9 cellular contexts compared by ENCODE assay signal in the genomic region with DNA sequence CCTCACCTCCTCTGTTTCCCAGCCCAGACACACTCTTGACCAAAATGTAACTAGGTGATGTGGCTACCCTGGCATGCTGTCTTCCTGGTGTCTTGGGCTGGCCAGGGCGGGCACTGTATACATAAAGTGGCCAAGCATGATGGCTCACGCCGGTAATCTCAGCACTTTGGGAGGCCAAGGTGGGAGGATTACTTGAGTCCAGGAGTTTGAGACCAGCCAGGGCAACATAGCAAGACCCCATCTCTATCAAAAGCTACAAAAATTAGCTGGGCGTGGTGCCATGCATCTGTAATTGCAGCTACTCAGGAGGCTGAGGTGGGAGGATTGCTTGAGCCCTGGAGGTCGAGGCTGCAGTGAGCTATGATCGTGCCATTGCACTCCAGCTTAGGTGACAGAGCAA. TPM values are rescaled to one million over a fixed set of nuclear protein-coding genes. Genes with fewer than 3 reads are reported as not detected.
DNase-seq lines count a peak whose midpoint lies in the region; ATAC-seq, FAIRE-seq and TF ChIP-seq lines count a peak whose summit lies in the region.
"Not testable (repeated sequence)": the region's sequence is repeated elsewhere in the genome, so short reads cannot be mapped to it uniquely, and the experiment has no call there.
"Had no signal": no experiment of that assay in that cellular context is flagged by ENCODE, and none has a peak within 500 bp of the region (broad histone marks: within the 10 kb centered on the region; RNA-seq: fewer than 3 reads in every experiment).

No MANE protein-coding gene starts in this region.

- ATAC-seq in A549; PC-3; WTC11; central memory CD8-positive, alpha-beta T cell (replicated peaks; ENCODE audit: extremely low read depth, poor library complexity, severe bottlenecking); HepG2: not testable (repeated sequence)

- TF ChIP-seq POLR2A in A549 (IDR thresholded peaks at IDR 0.05; ENCODE audit: low read length); HepG2 (IDR thresholded peaks at IDR 0.05; ENCODE audit: insufficient read depth in 1 of 2, low read depth in 2 of 2, low read length in 2 of 2): not testable (repeated sequence)

- H4K20me1 ChIP-seq in PC-3 (ENCODE audit: low read length): peaks cover 46% of the 10 kb centered on the region
- H4K20me1 ChIP-seq in astrocyte (ENCODE audit: insufficient read depth, low read length): peaks cover 93% of the 10 kb centered on the region
- H4K20me1 ChIP-seq in HepG2 (ENCODE audit: insufficient read depth, low read length): not testable (repeated sequence)

- H3K4me3 ChIP-seq in A549; HEK293 (ENCODE audit: low read depth, low read length); PC-3 (ENCODE audit: low read length); astrocyte (ENCODE audit: insufficient read depth, low read depth, low read length); HepG2 (replicated peaks in 1 of 3; ENCODE audit: insufficient read depth in 1 of 3, low read depth in 2 of 3, low read length in 3 of 3): not testable (repeated sequence)

- peaks cover 11% of the 10 kb centered on the region for H3F3A ChIP-seq in PC-3 (ENCODE audit: low read length, unreplicated experiment)

- intact Hi-C loops in PC-3 (cut with micrococcal nuclease); HepG2 (cut with micrococcal nuclease; ENCODE audit: unreplicated experiment): not testable (repeated sequence)

- not testable (repeated sequence) for H3K4me1 Mint-ChIP-seq in WTC11
- peaks cover 20% of the 10 kb centered on the region for H3K4me1 Mint-ChIP-seq in astrocyte (ENCODE audit: low read depth, unreplicated experiment)
- peaks cover 25% of the 10 kb centered on the region for H3K4me1 Mint-ChIP-seq in central memory CD8-positive, alpha-beta T cell

- not testable (repeated sequence) for H3K27me3 Mint-ChIP-seq in WTC11 (ENCODE audit: low read depth); astrocyte (ENCODE audit: low read depth, unreplicated experiment); central memory CD8-positive, alpha-beta T cell

- peaks cover 97% of the 10 kb centered on the region for H3K79me2 ChIP-seq in PC-3 (ENCODE audit: low read length)
- peaks cover 99% of the 10 kb centered on the region for H3K79me2 ChIP-seq in astrocyte (ENCODE audit: insufficient read depth, low read length)
- H3K79me2 ChIP-seq in HepG2 (ENCODE audit: insufficient read depth, low read length): not testable (repeated sequence)

- 88% methylated on average over 6 of the region's 6 CpGs for WGBS in A549 (ENCODE audit: missing lambda C conversion rate)
- 93% methylated on average over 4 of the region's 6 CpGs for WGBS in HepG2 (ENCODE audit: low lambda C conversion rate)

- not testable (repeated sequence) for TF ChIP-seq CTCF in A549 (IDR thresholded peaks at IDR 0.05); HEK293 (tag by site-specific recombination; IDR thresholded peaks at IDR 0.05); PC-3 (conservative IDR thresholded peaks at IDR 0.05; ENCODE audit: low read depth, low read length); RWPE1 (conservative IDR thresholded peaks at IDR 0.05; ENCODE audit: low read depth); WTC11 (IDR thresholded peaks at IDR 0.05); astrocyte (IDR thresholded peaks at IDR 0.05; ENCODE audit: insufficient read depth, low read depth, low read length); HepG2 (CRISPR knock-in tag; IDR thresholded peaks at IDR 0.05)

- not testable (repeated sequence) for DNase-seq in A549 (ENCODE audit: low read depth in 1 of 2, low spot score in 1 of 2); PC-3; RWPE1 (ENCODE audit: low spot score); WTC11 (ENCODE audit: low spot score); astrocyte (ENCODE audit: low read depth); central memory CD8-positive, alpha-beta T cell (ENCODE audit: low spot score in 2 of 2); HepG2 (ENCODE audit: low spot score)

- not testable (repeated sequence) for TF ChIP-seq RAD21 in A549 (conservative IDR thresholded peaks at IDR 0.05 in 1 of 2, IDR thresholded peaks at IDR 0.05 in 1 of 2); HepG2 (CRISPR knock-in tag; IDR thresholded peaks at IDR 0.05)

- not testable (repeated sequence) for H3K4me3 Mint-ChIP-seq in WTC11; astrocyte (ENCODE audit: unreplicated experiment); central memory CD8-positive, alpha-beta T cell

- not testable (repeated sequence) for BruUV-seq in PC-3 (replicated peaks; lab: Mats Ljungman, UMichigan); HepG2 (replicated peaks; lab: Mats Ljungman, UMichigan)

- CTCF ChIA-PET in A549 (lab: Yijun Ruan, JAX) (interaction anchor here (0.9 to 8.4 kb wide), 7 partner anchors 13 to 106 kb away, joined by 3 to 105 read pairs (median 8); no protein-coding TSS in a partner anchor), HEK293 (lab: Yijun Ruan, JAX) (interaction anchor here (0.8 to 3.5 kb wide), 2 partner anchors 106 to 347 kb away, joined by 3 to 17 read pairs; no protein-coding TSS in a partner anchor), PC-3 (lab: Charles Lee) (interaction anchor here (0.6 kb wide), 1 partner anchor 97 kb away, joined by 4 read pairs; no protein-coding TSS in a partner anchor), WTC11 (lab: Charles Lee) (interaction anchor here (1.0 to 5.0 kb wide), 3 partner anchors 12 to 107 kb away, joined by 3 to 25 read pairs (median 19); no protein-coding TSS in a partner anchor)
- CTCF ChIA-PET in RWPE1 (lab: Yijun Ruan, JAX); HepG2 (lab: Yijun Ruan, JAX; ENCODE audit: low intra/inter-chr PET ratio, low total read pairs): not testable (repeated sequence)

- not testable (repeated sequence) for H2AFZ ChIP-seq in PC-3 (ENCODE audit: low read length); astrocyte (ENCODE audit: low read depth, low read length); HepG2 (ENCODE audit: low read length)

- H3K27ac ChIP-seq in A549 (peak overlapping the region; percentile 99 to 100), PC-3 (ENCODE audit: low read length) (peak overlapping the region; percentile 100; the same call in 1 of the 2 replicates), RWPE1 (peak overlapping the region; percentile 1)
- H3K27ac ChIP-seq in HEK293 (ENCODE audit: extremely low read depth, low read depth, low read length); astrocyte (ENCODE audit: low read depth, low read length); HepG2 (ENCODE audit: extremely low read length, insufficient read depth, low read length): not testable (repeated sequence)

- H3K9me3 Mint-ChIP-seq in WTC11; astrocyte (ENCODE audit: unreplicated experiment); central memory CD8-positive, alpha-beta T cell: not testable (repeated sequence)

- peaks cover 92% of the 10 kb centered on the region for H3K4me1 ChIP-seq in A549
- H3K4me1 ChIP-seq in HEK293 (ENCODE audit: control insufficient read depth, insufficient read depth, low read length): peaks cover 16% of the 10 kb centered on the region
- H3K4me1 ChIP-seq in PC-3 (ENCODE audit: insufficient read depth, low read length): peaks cover 54% of the 10 kb centered on the region
- peaks cover 45% of the 10 kb centered on the region for H3K4me1 ChIP-seq in astrocyte (ENCODE audit: insufficient read depth, low read length)
- H3K4me1 ChIP-seq in HepG2 (ENCODE audit: insufficient read depth, low read length): peaks cover 32% of the 10 kb centered on the region

- not testable (repeated sequence) for H3K9me3 ChIP-seq in A549; HEK293 (ENCODE audit: control insufficient read depth, insufficient read depth, low read depth, low read length); PC-3 (ENCODE audit: low read length); astrocyte (ENCODE audit: insufficient read depth, low read depth, low read length); HepG2 (ENCODE audit: low read length)

- peak overlapping the region; percentile 100 for H3K4me2 ChIP-seq in A549
- H3K4me2 ChIP-seq in PC-3 (ENCODE audit: low read length); astrocyte (ENCODE audit: low read length); HepG2 (ENCODE audit: low read depth, low read length): not testable (repeated sequence)

- not testable (repeated sequence) for H3K9me2 ChIP-seq in PC-3 (replicated peaks; ENCODE audit: low read length)

- not testable (repeated sequence) for FAIRE-seq in A549 (lab: Jason Lieb, UNC); astrocyte (lab: Jason Lieb, UNC); HepG2 (lab: Jason Lieb, UNC)

- not testable (repeated sequence) for H3K27ac Mint-ChIP-seq in WTC11
- H3K27ac Mint-ChIP-seq in astrocyte (ENCODE audit: unreplicated experiment): peak overlapping the region; percentile 72
- H3K27ac Mint-ChIP-seq in central memory CD8-positive, alpha-beta T cell (ENCODE audit: low read depth): peak overlapping the region; percentile 49

- not testable (repeated sequence) for TF ChIP-seq EP300 in A549 (IDR thresholded peaks at IDR 0.05); HepG2 (IDR thresholded peaks at IDR 0.05; ENCODE audit: low read depth in 2 of 2, low read length in 2 of 2); HepG2 (CRISPR knock-in tag; IDR thresholded peaks at IDR 0.05; ENCODE audit: borderline replicate concordance)

- H3K9ac ChIP-seq in PC-3 (ENCODE audit: low read length); HepG2 (ENCODE audit: insufficient read depth, low read depth, low read length): not testable (repeated sequence)
- H3K9ac ChIP-seq in astrocyte (ENCODE audit: low read length): peak overlapping the region; percentile 20

- POLR2A ChIA-PET in A549 (lab: Yijun Ruan, JAX); HEK293 (lab: Yijun Ruan, JAX); PC-3 (lab: Charles Lee; ENCODE audit: unreplicated experiment); RWPE1 (lab: Yijun Ruan, JAX; ENCODE audit: low non-redundant PET); WTC11 (lab: Charles Lee); HepG2 (lab: Yijun Ruan, JAX): not testable (repeated sequence)

- H3K36me3 ChIP-seq in HEK293 (ENCODE audit: control insufficient read depth in 2 of 2, insufficient read depth in 1 of 2, low read length in 2 of 2); HepG2 (replicated peaks in 1 of 2; ENCODE audit: control insufficient read depth in 1 of 2, insufficient read depth in 2 of 2, low read length in 2 of 2): not testable (repeated sequence)
- peaks cover 47% of the 10 kb centered on the region for H3K36me3 ChIP-seq in PC-3 (ENCODE audit: low read depth, low read length)
- H3K36me3 ChIP-seq in astrocyte (ENCODE audit: insufficient read depth, low read length): peaks cover 16% of the 10 kb centered on the region

- in situ Hi-C loops in HepG2 (cut with HindIII; ENCODE audit: extremely low pct_ligation_motif_present, low pct_unique_long_range_greater_than_20kb): not testable (repeated sequence)

- not testable (repeated sequence) for H3K27me3 ChIP-seq in PC-3 (ENCODE audit: low read length); astrocyte (ENCODE audit: insufficient read depth, low read length); HepG2 (ENCODE audit: control insufficient read depth in 1 of 2, insufficient read depth in 2 of 2, low read length in 2 of 2)

- H3K36me3 Mint-ChIP-seq in WTC11; astrocyte (ENCODE audit: low read depth, unreplicated experiment); central memory CD8-positive, alpha-beta T cell (ENCODE audit: insufficient read depth): not testable (repeated sequence)

RNA-seq across cellular contexts. Expression of a gene that starts 6.2 kb away (rescaled TPM):
- polyA plus RNA-seq in A549 (2011; rRNA removed): 72.9 and 81.7 TPM in 2 replicates
- 83.3 and 90.6 TPM in 2 replicates for polyA plus RNA-seq in A549 (2012; cell fraction: cytosol; rRNA removed)
- 316 and 405 TPM in 2 replicates for polyA plus RNA-seq in A549 (2012; cell fraction: nucleus; rRNA removed)
- 48.3 to 59.0 TPM (median 49.2 TPM) in 3 replicates for polyA plus RNA-seq in A549 (2017; fragmentation: RNase III; extraction: RNeasy Plus Mini Kit Qiagen cat#74134 plus additional on column Dnase treatment)
- polyA minus RNA-seq in A549 (2011; rRNA and poly(A)+ RNA removed): 53.0 and 59.8 TPM in 2 replicates
- 145 and 163 TPM in 2 replicates for total RNA-seq in PC-3 (2014; rRNA removed)
- total RNA-seq in WTC11 (2021): 17.7 to 20.4 TPM (median 18.5 TPM) in 3 replicates
- 15.0 and 19.7 TPM in 2 replicates for total RNA-seq in astrocyte
- total RNA-seq in HepG2 (2016; rRNA removed; fragmentation: Illumina TruSeq; extraction: Trizol): 2.9 and 6.1 TPM in 2 replicates
- total RNA-seq in HepG2 (2016; cell fraction: cytosol; rRNA removed; fragmentation: Illumina TruSeq; extraction: Trizol; ENCODE audit: low read depth): 1.3 and 1.8 TPM in 2 replicates
- 3.3 and 5.7 TPM in 2 replicates for total RNA-seq in HepG2 (2016; cell fraction: insoluble cytoplasmic fraction; rRNA removed; fragmentation: Illumina TruSeq; extraction: Trizol)
- total RNA-seq in HepG2 (2016; cell fraction: membrane; rRNA removed; fragmentation: Illumina TruSeq; extraction: Trizol): 2.4 and 4.1 TPM in 2 replicates
- total RNA-seq in HepG2 (2016; cell fraction: nucleus; rRNA removed; fragmentation: Illumina TruSeq; extraction: Trizol): 6.6 and 10.3 TPM in 2 replicates
- 12.2 and 14.8 TPM in 2 replicates for polyA plus RNA-seq in HepG2 (2011; rRNA removed)
- polyA plus RNA-seq in HepG2 (2011; cell fraction: cytosol; rRNA removed): 5.3 and 6.0 TPM in 2 replicates
- polyA plus RNA-seq in HepG2 (2011; cell fraction: nucleus; rRNA removed): 75.2 and 75.4 TPM in 2 replicates
- 8.5 and 18.8 TPM in 2 replicates for polyA plus RNA-seq in HepG2 (2012)
- 0.94 and 1.4 TPM in 2 replicates for polyA plus RNA-seq in HepG2 (2016; cell fraction: cytosol; fragmentation: Illumina TruSeq; extraction: Trizol; ENCODE audit: low read depth)
- polyA plus RNA-seq in HepG2 (2016; cell fraction: insoluble cytoplasmic fraction; fragmentation: Illumina TruSeq; extraction: Trizol; ENCODE audit: low read depth): 3.1 and 4.5 TPM in 2 replicates
- polyA plus RNA-seq in HepG2 (2016; cell fraction: membrane; fragmentation: Illumina TruSeq; extraction: Trizol; ENCODE audit: low read depth): 2.3 and 2.5 TPM in 2 replicates
- polyA plus RNA-seq in HepG2 (2016; cell fraction: nucleus; fragmentation: Illumina TruSeq; extraction: Trizol; ENCODE audit: insufficient read depth, low read depth): 26.8 and 37.4 TPM in 2 replicates
- polyA minus RNA-seq in HepG2 (2011; rRNA and poly(A)+ RNA removed; ENCODE audit: low replicate concordance): 5.2 and 10.7 TPM in 2 replicates
- 1.7 and 3.1 TPM in 2 replicates for polyA minus RNA-seq in HepG2 (2011; cell fraction: cytosol; rRNA and poly(A)+ RNA removed)
- 12.8 and 13.4 TPM in 2 replicates for polyA minus RNA-seq in HepG2 (2011; cell fraction: nucleus; rRNA and poly(A)+ RNA removed)

RNA-seq across cellular contexts. Expression of a gene that starts 25.3 kb away (rescaled TPM):
- polyA plus RNA-seq in A549 (2011; rRNA removed) (8.1 and 10.4 TPM in 2 replicates), A549 (2017; fragmentation: RNase III; extraction: RNeasy Plus Mini Kit Qiagen cat#74134 plus additional on column Dnase treatment) (13.7 to 15.2 TPM (median 15.1 TPM) in 3 replicates), HepG2 (2011; rRNA removed) (7.1 and 8.1 TPM in 2 replicates)
- polyA plus RNA-seq in A549 (2012; cell fraction: cytosol; rRNA removed): 29.2 and 33.7 TPM in 2 replicates
- polyA plus RNA-seq in A549 (2012; cell fraction: nucleus; rRNA removed): 36.0 and 40.6 TPM in 2 replicates
- 14.5 and 18.2 TPM in 2 replicates for polyA minus RNA-seq in A549 (2011; rRNA and poly(A)+ RNA removed)
- total RNA-seq in PC-3 (2014; rRNA removed) (38.6 and 41.4 TPM in 2 replicates), WTC11 (2021) (23.8 to 27.6 TPM (median 26.5 TPM) in 3 replicates), astrocyte (9.3 and 10.8 TPM in 2 replicates), HepG2 (2016; rRNA removed; fragmentation: Illumina TruSeq; extraction: Trizol) (6.4 and 7.0 TPM in 2 replicates)
- 2.5 and 2.8 TPM in 2 replicates for total RNA-seq in HepG2 (2016; cell fraction: cytosol; rRNA removed; fragmentation: Illumina TruSeq; extraction: Trizol; ENCODE audit: low read depth)
- total RNA-seq in HepG2 (2016; cell fraction: insoluble cytoplasmic fraction; rRNA removed; fragmentation: Illumina TruSeq; extraction: Trizol): 6.2 and 6.4 TPM in 2 replicates
- total RNA-seq in HepG2 (2016; cell fraction: membrane; rRNA removed; fragmentation: Illumina TruSeq; extraction: Trizol): 3.3 and 3.6 TPM in 2 replicates
- 4.1 and 4.7 TPM in 2 replicates for total RNA-seq in HepG2 (2016; cell fraction: nucleus; rRNA removed; fragmentation: Illumina TruSeq; extraction: Trizol)
- 3.7 and 7.1 TPM in 2 replicates for polyA plus RNA-seq in HepG2 (2011; cell fraction: cytosol; rRNA removed)
- polyA plus RNA-seq in HepG2 (2011; cell fraction: nucleus; rRNA removed): 10.5 and 11.1 TPM in 2 replicates
- 2.0 and 3.1 TPM in 2 replicates for polyA plus RNA-seq in HepG2 (2012)
- polyA plus RNA-seq in HepG2 (2016; cell fraction: cytosol; fragmentation: Illumina TruSeq; extraction: Trizol; ENCODE audit: low read depth): 1.7 and 1.9 TPM in 2 replicates
- 7.3 and 7.9 TPM in 2 replicates for polyA plus RNA-seq in HepG2 (2016; cell fraction: insoluble cytoplasmic fraction; fragmentation: Illumina TruSeq; extraction: Trizol; ENCODE audit: low read depth)
- polyA plus RNA-seq in HepG2 (2016; cell fraction: membrane; fragmentation: Illumina TruSeq; extraction: Trizol; ENCODE audit: low read depth): 1.8 and 2.3 TPM in 2 replicates
- 8.1 and 14.0 TPM in 2 replicates for polyA plus RNA-seq in HepG2 (2016; cell fraction: nucleus; fragmentation: Illumina TruSeq; extraction: Trizol; ENCODE audit: insufficient read depth, low read depth)
- polyA minus RNA-seq in HepG2 (2011; rRNA and poly(A)+ RNA removed; ENCODE audit: low replicate concordance): 8.6 and 26.6 TPM in 2 replicates
- 0.89 and 2.6 TPM in 2 replicates for polyA minus RNA-seq in HepG2 (2011; cell fraction: cytosol; rRNA and poly(A)+ RNA removed)
- 6.2 and 11.3 TPM in 2 replicates for polyA minus RNA-seq in HepG2 (2011; cell fraction: nucleus; rRNA and poly(A)+ RNA removed)

RNA-seq across cellular contexts. Expression of a gene that starts 29.9 kb away (rescaled TPM):
- polyA plus RNA-seq in A549 (2011; rRNA removed) (131 and 161 TPM in 2 replicates), A549 (2017; fragmentation: RNase III; extraction: RNeasy Plus Mini Kit Qiagen cat#74134 plus additional on column Dnase treatment) (130 to 145 TPM (median 134 TPM) in 3 replicates), HepG2 (2011; rRNA removed) (50.3 and 54.5 TPM in 2 replicates)
- 174 and 207 TPM in 2 replicates for polyA plus RNA-seq in A549 (2012; cell fraction: cytosol; rRNA removed)
- 105 and 131 TPM in 2 replicates for polyA plus RNA-seq in A549 (2012; cell fraction: nucleus; rRNA removed)
- 64.7 and 68.8 TPM in 2 replicates for polyA minus RNA-seq in A549 (2011; rRNA and poly(A)+ RNA removed)
- total RNA-seq in PC-3 (2014; rRNA removed) (124 and 138 TPM in 2 replicates), WTC11 (2021) (80.5 to 91.9 TPM (median 84.4 TPM) in 3 replicates), astrocyte (68.3 and 73.1 TPM in 2 replicates), HepG2 (2016; rRNA removed; fragmentation: Illumina TruSeq; extraction: Trizol) (37.5 and 47.5 TPM in 2 replicates)
- 25.0 and 27.0 TPM in 2 replicates for total RNA-seq in HepG2 (2016; cell fraction: cytosol; rRNA removed; fragmentation: Illumina TruSeq; extraction: Trizol; ENCODE audit: low read depth)
- 37.7 and 52.7 TPM in 2 replicates for total RNA-seq in HepG2 (2016; cell fraction: insoluble cytoplasmic fraction; rRNA removed; fragmentation: Illumina TruSeq; extraction: Trizol)
- total RNA-seq in HepG2 (2016; cell fraction: membrane; rRNA removed; fragmentation: Illumina TruSeq; extraction: Trizol): 22.7 and 27.6 TPM in 2 replicates
- 36.5 and 38.0 TPM in 2 replicates for total RNA-seq in HepG2 (2016; cell fraction: nucleus; rRNA removed; fragmentation: Illumina TruSeq; extraction: Trizol)
- 57.5 and 59.3 TPM in 2 replicates for polyA plus RNA-seq in HepG2 (2011; cell fraction: cytosol; rRNA removed)
- 61.1 and 71.4 TPM in 2 replicates for polyA plus RNA-seq in HepG2 (2011; cell fraction: nucleus; rRNA removed)
- 39.8 and 49.3 TPM in 2 replicates for polyA plus RNA-seq in HepG2 (2012)
- 23.2 and 24.2 TPM in 2 replicates for polyA plus RNA-seq in HepG2 (2016; cell fraction: cytosol; fragmentation: Illumina TruSeq; extraction: Trizol; ENCODE audit: low read depth)
- 54.9 and 56.3 TPM in 2 replicates for polyA plus RNA-seq in HepG2 (2016; cell fraction: insoluble cytoplasmic fraction; fragmentation: Illumina TruSeq; extraction: Trizol; ENCODE audit: low read depth)
- polyA plus RNA-seq in HepG2 (2016; cell fraction: membrane; fragmentation: Illumina TruSeq; extraction: Trizol; ENCODE audit: low read depth): 27.2 and 30.8 TPM in 2 replicates
- 97.8 and 98.1 TPM in 2 replicates for polyA plus RNA-seq in HepG2 (2016; cell fraction: nucleus; fragmentation: Illumina TruSeq; extraction: Trizol; ENCODE audit: insufficient read depth, low read depth)
- 20.0 and 77.8 TPM in 2 replicates for polyA minus RNA-seq in HepG2 (2011; rRNA and poly(A)+ RNA removed; ENCODE audit: low replicate concordance)
- 9.4 and 16.6 TPM in 2 replicates for polyA minus RNA-seq in HepG2 (2011; cell fraction: cytosol; rRNA and poly(A)+ RNA removed)
- 14.7 and 15.2 TPM in 2 replicates for polyA minus RNA-seq in HepG2 (2011; cell fraction: nucleus; rRNA and poly(A)+ RNA removed)

RNA-seq across cellular contexts. Expression of a gene that starts 30.1 kb away (rescaled TPM):
- polyA plus RNA-seq in A549 (2011; rRNA removed) (5.2 and 5.7 TPM in 2 replicates), A549 (2017; fragmentation: RNase III; extraction: RNeasy Plus Mini Kit Qiagen cat#74134 plus additional on column Dnase treatment) (8.9 to 10.1 TPM (median 9.3 TPM) in 3 replicates), HepG2 (2011; rRNA removed) (3.5 and 3.8 TPM in 2 replicates)
- 8.1 and 12.9 TPM in 2 replicates for polyA plus RNA-seq in A549 (2012; cell fraction: cytosol; rRNA removed)
- 11.4 and 13.4 TPM in 2 replicates for polyA plus RNA-seq in A549 (2012; cell fraction: nucleus; rRNA removed)
- polyA minus RNA-seq in A549 (2011; rRNA and poly(A)+ RNA removed): 4.0 and 5.4 TPM in 2 replicates
- total RNA-seq in PC-3 (2014; rRNA removed) (2.9 and 4.8 TPM in 2 replicates), WTC11 (2021) (6.8 to 7.1 TPM (median 6.8 TPM) in 3 replicates), astrocyte (10.5 and 11.0 TPM in 2 replicates), HepG2 (2016; rRNA removed; fragmentation: Illumina TruSeq; extraction: Trizol) (3.0 and 3.3 TPM in 2 replicates)
- total RNA-seq in HepG2 (2016; cell fraction: cytosol; rRNA removed; fragmentation: Illumina TruSeq; extraction: Trizol; ENCODE audit: low read depth): 1.3 TPM in 2 replicates
- 2.7 and 3.2 TPM in 2 replicates for total RNA-seq in HepG2 (2016; cell fraction: insoluble cytoplasmic fraction; rRNA removed; fragmentation: Illumina TruSeq; extraction: Trizol)
- total RNA-seq in HepG2 (2016; cell fraction: membrane; rRNA removed; fragmentation: Illumina TruSeq; extraction: Trizol): 2.5 and 2.7 TPM in 2 replicates
- 2.6 and 2.8 TPM in 2 replicates for total RNA-seq in HepG2 (2016; cell fraction: nucleus; rRNA removed; fragmentation: Illumina TruSeq; extraction: Trizol)
- 3.7 and 5.6 TPM in 2 replicates for polyA plus RNA-seq in HepG2 (2011; cell fraction: cytosol; rRNA removed)
- 3.5 and 4.4 TPM in 2 replicates for polyA plus RNA-seq in HepG2 (2011; cell fraction: nucleus; rRNA removed)
- 2.0 and 4.5 TPM in 2 replicates for polyA plus RNA-seq in HepG2 (2012)
- polyA plus RNA-seq in HepG2 (2016; cell fraction: cytosol; fragmentation: Illumina TruSeq; extraction: Trizol; ENCODE audit: low read depth): 1.9 and 2.1 TPM in 2 replicates
- polyA plus RNA-seq in HepG2 (2016; cell fraction: insoluble cytoplasmic fraction; fragmentation: Illumina TruSeq; extraction: Trizol; ENCODE audit: low read depth): 7.7 and 7.8 TPM in 2 replicates
- polyA plus RNA-seq in HepG2 (2016; cell fraction: membrane; fragmentation: Illumina TruSeq; extraction: Trizol; ENCODE audit: low read depth): 3.1 and 3.6 TPM in 2 replicates
- polyA plus RNA-seq in HepG2 (2016; cell fraction: nucleus; fragmentation: Illumina TruSeq; extraction: Trizol; ENCODE audit: insufficient read depth, low read depth): 5.6 and 6.4 TPM in 2 replicates
- polyA minus RNA-seq in HepG2 (2011; rRNA and poly(A)+ RNA removed; ENCODE audit: low replicate concordance): 8.4 and 10.1 TPM in 2 replicates
- 2.0 and 3.3 TPM in 2 replicates for polyA minus RNA-seq in HepG2 (2011; cell fraction: cytosol; rRNA and poly(A)+ RNA removed)
- polyA minus RNA-seq in HepG2 (2011; cell fraction: nucleus; rRNA and poly(A)+ RNA removed): 7.7 and 9.3 TPM in 2 replicates

RNA-seq across cellular contexts. Expression of a gene that starts 45.7 kb away (rescaled TPM):
- polyA plus RNA-seq in A549 (2011; rRNA removed) (3.3 and 3.8 TPM in 2 replicates), A549 (2017; fragmentation: RNase III; extraction: RNeasy Plus Mini Kit Qiagen cat#74134 plus additional on column Dnase treatment) (2.2 to 2.9 TPM (median 2.6 TPM) in 3 replicates), HepG2 (2011; rRNA removed) (3.8 and 5.7 TPM in 2 replicates)
- polyA plus RNA-seq in A549 (2012; cell fraction: cytosol; rRNA removed): 3.2 and 4.5 TPM in 2 replicates
- polyA plus RNA-seq in A549 (2012; cell fraction: nucleus; rRNA removed): 3.2 and 3.6 TPM in 2 replicates
- 2.1 and 3.3 TPM in 2 replicates for polyA minus RNA-seq in A549 (2011; rRNA and poly(A)+ RNA removed)
- total RNA-seq in PC-3 (2014; rRNA removed) (6.3 and 7.7 TPM in 2 replicates), WTC11 (2021) (5.7 to 7.5 TPM (median 5.8 TPM) in 3 replicates), astrocyte (2.9 and 3.6 TPM in 2 replicates), HepG2 (2016; rRNA removed; fragmentation: Illumina TruSeq; extraction: Trizol) (4.9 and 6.3 TPM in 2 replicates)
- 7.4 and 7.8 TPM in 2 replicates for total RNA-seq in HepG2 (2016; cell fraction: cytosol; rRNA removed; fragmentation: Illumina TruSeq; extraction: Trizol; ENCODE audit: low read depth)
- 5.1 and 6.3 TPM in 2 replicates for total RNA-seq in HepG2 (2016; cell fraction: insoluble cytoplasmic fraction; rRNA removed; fragmentation: Illumina TruSeq; extraction: Trizol)
- 11.3 and 11.5 TPM in 2 replicates for total RNA-seq in HepG2 (2016; cell fraction: membrane; rRNA removed; fragmentation: Illumina TruSeq; extraction: Trizol)
- 3.3 and 3.9 TPM in 2 replicates for total RNA-seq in HepG2 (2016; cell fraction: nucleus; rRNA removed; fragmentation: Illumina TruSeq; extraction: Trizol)
- polyA plus RNA-seq in HepG2 (2011; cell fraction: cytosol; rRNA removed): 3.8 and 5.1 TPM in 2 replicates
- 11.9 and 15.2 TPM in 2 replicates for polyA plus RNA-seq in HepG2 (2011; cell fraction: nucleus; rRNA removed)
- 5.1 and 5.6 TPM in 2 replicates for polyA plus RNA-seq in HepG2 (2012)
- 5.8 and 6.7 TPM in 2 replicates for polyA plus RNA-seq in HepG2 (2016; cell fraction: cytosol; fragmentation: Illumina TruSeq; extraction: Trizol; ENCODE audit: low read depth)
- 4.4 and 4.5 TPM in 2 replicates for polyA plus RNA-seq in HepG2 (2016; cell fraction: insoluble cytoplasmic fraction; fragmentation: Illumina TruSeq; extraction: Trizol; ENCODE audit: low read depth)
- 7.2 and 7.6 TPM in 2 replicates for polyA plus RNA-seq in HepG2 (2016; cell fraction: membrane; fragmentation: Illumina TruSeq; extraction: Trizol; ENCODE audit: low read depth)
- 8.1 and 8.8 TPM in 2 replicates for polyA plus RNA-seq in HepG2 (2016; cell fraction: nucleus; fragmentation: Illumina TruSeq; extraction: Trizol; ENCODE audit: insufficient read depth, low read depth)
- 0.37 and 3.2 TPM in 2 replicates for polyA minus RNA-seq in HepG2 (2011; rRNA and poly(A)+ RNA removed; ENCODE audit: low replicate concordance)
- polyA minus RNA-seq in HepG2 (2011; cell fraction: cytosol; rRNA and poly(A)+ RNA removed): 2.4 and 2.6 TPM in 2 replicates
- polyA minus RNA-seq in HepG2 (2011; cell fraction: nucleus; rRNA and poly(A)+ RNA removed): 0.90 and 1.5 TPM in 2 replicates
- polyA plus RNA-seq: CD14-positive monocyte had no signal
